In the genomic region with DNA sequence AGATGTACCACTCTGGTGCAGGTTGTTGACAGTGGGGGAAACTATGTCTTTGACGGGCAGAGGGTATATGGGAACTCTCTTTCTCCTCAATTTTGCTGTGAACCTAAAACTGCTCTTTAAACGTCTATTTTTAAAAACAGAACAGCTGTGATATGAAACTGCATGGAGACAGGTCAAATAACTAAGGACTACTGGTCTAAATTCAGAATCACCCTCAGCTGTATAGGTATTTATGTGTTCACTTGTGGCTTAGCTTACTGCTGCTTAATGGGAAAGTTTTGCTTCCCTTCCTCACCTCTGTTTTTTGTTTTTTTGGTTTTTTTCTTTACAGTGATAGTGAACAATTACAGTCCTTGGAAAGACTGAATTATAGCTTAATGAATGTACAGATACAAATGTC, we compare ENCODE assay signal across 1 cellular context.
TF ChIP-seq lines count a peak whose summit lies in the region.

No MANE protein-coding gene starts in this region.

TF ChIP-seq in WTC11, 78 proteins besides CTCF, POLR2A, EP300 and RAD21:
- TF ChIP-seq, protein P1, sequence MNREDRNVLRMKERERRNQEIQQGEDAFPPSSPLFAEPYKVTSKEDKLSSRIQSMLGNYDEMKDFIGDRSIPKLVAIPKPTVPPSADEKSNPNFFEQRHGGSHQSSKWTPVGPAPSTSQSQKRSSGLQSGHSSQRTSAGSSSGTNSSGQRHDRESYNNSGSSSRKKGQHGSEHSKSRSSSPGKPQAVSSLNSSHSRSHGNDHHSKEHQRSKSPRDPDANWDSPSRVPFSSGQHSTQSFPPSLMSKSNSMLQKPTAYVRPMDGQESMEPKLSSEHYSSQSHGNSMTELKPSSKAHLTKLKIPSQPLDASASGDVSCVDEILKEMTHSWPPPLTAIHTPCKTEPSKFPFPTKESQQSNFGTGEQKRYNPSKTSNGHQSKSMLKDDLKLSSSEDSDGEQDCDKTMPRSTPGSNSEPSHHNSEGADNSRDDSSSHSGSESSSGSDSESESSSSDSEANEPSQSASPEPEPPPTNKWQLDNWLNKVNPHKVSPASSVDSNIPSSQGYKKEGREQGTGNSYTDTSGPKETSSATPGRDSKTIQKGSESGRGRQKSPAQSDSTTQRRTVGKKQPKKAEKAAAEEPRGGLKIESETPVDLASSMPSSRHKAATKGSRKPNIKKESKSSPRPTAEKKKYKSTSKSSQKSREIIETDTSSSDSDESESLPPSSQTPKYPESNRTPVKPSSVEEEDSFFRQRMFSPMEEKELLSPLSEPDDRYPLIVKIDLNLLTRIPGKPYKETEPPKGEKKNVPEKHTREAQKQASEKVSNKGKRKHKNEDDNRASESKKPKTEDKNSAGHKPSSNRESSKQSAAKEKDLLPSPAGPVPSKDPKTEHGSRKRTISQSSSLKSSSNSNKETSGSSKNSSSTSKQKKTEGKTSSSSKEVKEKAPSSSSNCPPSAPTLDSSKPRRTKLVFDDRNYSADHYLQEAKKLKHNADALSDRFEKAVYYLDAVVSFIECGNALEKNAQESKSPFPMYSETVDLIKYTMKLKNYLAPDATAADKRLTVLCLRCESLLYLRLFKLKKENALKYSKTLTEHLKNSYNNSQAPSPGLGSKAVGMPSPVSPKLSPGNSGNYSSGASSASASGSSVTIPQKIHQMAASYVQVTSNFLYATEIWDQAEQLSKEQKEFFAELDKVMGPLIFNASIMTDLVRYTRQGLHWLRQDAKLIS (CRISPR knock-in tag; IDR thresholded peaks at IDR 0.05; ENCODE audit: borderline replicate concordance) = no peak
- TF ChIP-seq SMAD3 (CRISPR knock-in tag; IDR thresholded peaks at IDR 0.05; ENCODE audit: borderline replicate concordance) (no peak), NFATC4 (CRISPR knock-in tag; IDR thresholded peaks at IDR 0.05) (no peak), ZNF138 (CRISPR knock-in tag; conservative IDR thresholded peaks at IDR 0.05) (no peak), PRRX2 (CRISPR knock-in tag; IDR thresholded peaks at IDR 0.05) (no peak)
- TF ChIP-seq, protein P2, sequence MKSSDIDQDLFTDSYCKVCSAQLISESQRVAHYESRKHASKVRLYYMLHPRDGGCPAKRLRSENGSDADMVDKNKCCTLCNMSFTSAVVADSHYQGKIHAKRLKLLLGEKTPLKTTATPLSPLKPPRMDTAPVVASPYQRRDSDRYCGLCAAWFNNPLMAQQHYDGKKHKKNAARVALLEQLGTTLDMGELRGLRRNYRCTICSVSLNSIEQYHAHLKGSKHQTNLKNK (CRISPR knock-in tag; IDR thresholded peaks at IDR 0.05) = no peak
